22 cellular contexts compared by ENCODE assay signal in genomic region chr13:41589434-41589833, GRCh38.
DNase-seq lines count a peak whose midpoint lies in the region; ATAC-seq and TF ChIP-seq lines count a peak whose summit lies in the region.
"Had no signal": no experiment of that assay in that cellular context is flagged by ENCODE, and none has a peak within 500 bp of the region (broad histone marks: within the 10 kb centered on the region; RNA-seq: fewer than 3 reads in every experiment).

No MANE protein-coding gene starts in this region.

- peaks cover 7% of the 10 kb centered on the region for H3K4me1 Mint-ChIP-seq in stimulated activated naive CD8-positive, alpha-beta T cell treated with anti-CD3 and anti-CD28 coated beads, Interleukin-15, amount 100 ng/mL, for 72 hours

- no peaks in the 10 kb centered on the region for H3K27me3 Mint-ChIP-seq in stimulated activated naive CD8-positive, alpha-beta T cell treated with anti-CD3 and anti-CD28 coated beads, Interleukin-15, amount 100 ng/mL, for 72 hours
- H3K27me3 Mint-ChIP-seq: activated CD4-positive, alpha-beta memory T cell treated with anti-CD3 and anti-CD28 coated beads for 36 hours; activated naive CD8-positive, alpha-beta T cell treated with anti-CD3 and anti-CD28 coated beads, Interleukin-2, amount 50 U/mL, for 24 hours had no signal

- H3K27ac ChIP-seq in RWPE2 (ENCODE audit: poor library complexity, severe bottlenecking) (peak overlapping the region; percentile 71), foreskin keratinocyte (peak overlapping the region; percentile 52), aorta (ENCODE audit: low read depth in 1 of 2, low read length in 2 of 2) (no peak overlapping the region)
- H3K27ac ChIP-seq: cardiac muscle cell, neutrophil, testis had no signal

- WGBS in aorta, 2 donors: 95 to 97% methylated on average over 3 of the region's 3 CpGs

- intact Hi-C loops in aorta (cut with DNase I): no loop called here

- no peak overlapping the region for H3K4me3 ChIP-seq in RWPE2 (ENCODE audit: severe bottlenecking)
- no peak overlapping the region for H3K4me3 ChIP-seq in aorta (ENCODE audit: low read length in 2 of 2)
- H3K4me3 ChIP-seq: cardiac muscle cell, dorsolateral prefrontal cortex, mucosa of descending colon, testis had no signal

- no peak for DNase-seq in stimulated activated naive CD8-positive, alpha-beta T cell treated with anti-CD3 and anti-CD28 coated beads, Interleukin-15, amount 100 ng/mL, for 72 hours
- DNase-seq in stimulated activated naive CD8-positive, alpha-beta T cell treated with anti-CD3 and anti-CD28 coated beads, Interleukin-15, Interleukin-2, amounts not matched to agents 100 U/mL and 50 U/mL, for 24 hours: no peak
- no peak for DNase-seq in RWPE2 (ENCODE audit: low spot score)
- no peak for DNase-seq in foreskin keratinocyte
- DNase-seq in activated CD8-positive, alpha-beta memory T cell treated with anti-CD3 and anti-CD28 coated beads, Interleukin-2, amount 50 U/mL, for 48 hours: no peak
- DNase-seq in aorta: no peak
- DNase-seq in NCI-H1417 treated with DMSO at 0.1 percent for 48 hours (lab: John Stamatoyannopoulos, UW): no peak
- DNase-seq: activated T-cell treated with anti-CD3 and anti-CD28 coated beads, Interleukin-2, amount 50 U/mL, for 4 hours; COR-L47; DND-41; dorsolateral prefrontal cortex; left ventricle myocardium superior; mucosa of descending colon; NCI-H1105 treated with DMSO at 0.1 percent for 48 hours; NCI-H2171; testis had no signal

- no peak for TF ChIP-seq CTCF in RWPE2 (IDR thresholded peaks at IDR 0.05; ENCODE audit: poor library complexity, severe bottlenecking)
- no peak for TF ChIP-seq CTCF in foreskin keratinocyte (conservative IDR thresholded peaks at IDR 0.05)

- H3K27me3 ChIP-seq in RWPE2 (ENCODE audit: insufficient read depth, poor library complexity, severe bottlenecking): no peaks in the 10 kb centered on the region
- no peaks in the 10 kb centered on the region for H3K27me3 ChIP-seq in foreskin keratinocyte
- H3K27me3 ChIP-seq in aorta (ENCODE audit: control insufficient read depth in 1 of 2, insufficient read depth in 2 of 2, low read length in 1 of 2): no peaks in the 10 kb centered on the region
- H3K27me3 ChIP-seq: cardiac muscle cell, dorsolateral prefrontal cortex, neutrophil, testis had no signal

- H3K4me1 ChIP-seq in RWPE2 (ENCODE audit: insufficient read depth, poor library complexity, severe bottlenecking) (peaks cover 34% of the 10 kb centered on the region), foreskin keratinocyte (peaks cover 28% of the 10 kb centered on the region), aorta (ENCODE audit: control insufficient read depth in 1 of 2, insufficient read depth in 2 of 2, low read length in 2 of 2) (peaks cover 0 to 2% of the 10 kb centered on the region in 2 donors)

- ATAC-seq in stimulated activated naive CD8-positive, alpha-beta T cell treated with anti-CD3 and anti-CD28 coated beads, Interleukin-15, amount 100 ng/mL, for 72 hours: no peak
- no peak for ATAC-seq in stimulated activated naive CD8-positive, alpha-beta T cell treated with anti-CD3 and anti-CD28 coated beads, Interleukin-15, Interleukin-2, amounts not matched to agents 100 U/mL and 50 U/mL, for 24 hours
- ATAC-seq in RWPE2 (ENCODE audit: low read depth) (no peak), foreskin keratinocyte (no peak), GM18873 (IDR thresholded peaks at IDR 0.05; ENCODE audit: low FRiP score, unreplicated experiment) (no peak), aorta (ENCODE audit: low FRiP score) (no peak)
- ATAC-seq: left ventricle myocardium superior, mucosa of descending colon had no signal

- H3K9me3 ChIP-seq in RWPE2 (ENCODE audit: severe bottlenecking) (no peaks in the 10 kb centered on the region), aorta (ENCODE audit: control insufficient read depth, low read length) (no peaks in the 10 kb centered on the region)
- H3K9me3 ChIP-seq: mucosa of descending colon, neutrophil, testis had no signal

- H3K36me3 ChIP-seq in RWPE2 (ENCODE audit: low read depth): peaks cover 4% of the 10 kb centered on the region; the same call in 1 of the 2 replicates
- H3K36me3 ChIP-seq in aorta (ENCODE audit: control insufficient read depth in 1 of 2, insufficient read depth in 2 of 2, low read length in 1 of 2): peaks cover 3 to 5% of the 10 kb centered on the region in 2 donors
- H3K36me3 ChIP-seq: neutrophil had no signal

- no peaks in the 10 kb centered on the region for H3K9me3 Mint-ChIP-seq in stimulated activated naive CD8-positive, alpha-beta T cell treated with anti-CD3 and anti-CD28 coated beads, Interleukin-15, amount 100 ng/mL, for 72 hours
- H3K9me3 Mint-ChIP-seq: activated CD4-positive, alpha-beta memory T cell treated with anti-CD3 and anti-CD28 coated beads for 36 hours; activated naive CD8-positive, alpha-beta T cell treated with anti-CD3 and anti-CD28 coated beads, Interleukin-2, amount 50 U/mL, for 24 hours; activated T-cell treated with anti-CD3 and anti-CD28 coated beads, Interleukin-2, amount 50 U/mL, for 4 hours; T-helper 1 cell treated with Interleukin-12 subunit alpha and Interleukin-12 subunit beta and Interleukin-4 antibody, amounts not matched to agents 30 μg/mL and 1 μg/mL, for 36 hours had no signal

- H3K27ac Mint-ChIP-seq in stimulated activated naive CD8-positive, alpha-beta T cell treated with anti-CD3 and anti-CD28 coated beads, Interleukin-15, amount 100 ng/mL, for 72 hours: peak overlapping the region; percentile 36 to 58
- H3K27ac Mint-ChIP-seq: activated CD4-positive, alpha-beta memory T cell treated with anti-CD3 and anti-CD28 coated beads for 36 hours; activated naive CD8-positive, alpha-beta T cell treated with anti-CD3 and anti-CD28 coated beads, Interleukin-2, amount 50 U/mL, for 24 hours had no signal

- no peak overlapping the region for H3K4me3 Mint-ChIP-seq in stimulated activated naive CD8-positive, alpha-beta T cell treated with anti-CD3 and anti-CD28 coated beads, Interleukin-15, amount 100 ng/mL, for 72 hours
- H3K4me3 Mint-ChIP-seq: activated CD4-positive, alpha-beta memory T cell treated with anti-CD3 and anti-CD28 coated beads for 36 hours; activated naive CD8-positive, alpha-beta T cell treated with anti-CD3 and anti-CD28 coated beads, Interleukin-2, amount 50 U/mL, for 24 hours; activated T-cell treated with anti-CD3 and anti-CD28 coated beads, Interleukin-2, amount 50 U/mL, for 4 hours; T-helper 1 cell treated with Interleukin-12 subunit alpha and Interleukin-12 subunit beta and Interleukin-4 antibody, amounts not matched to agents 30 μg/mL and 1 μg/mL, for 36 hours had no signal

Comparison
In these comparisons a context has a peak if more than half of its experiments do, and no peak if none do; other contexts are left out.
1. H3K27ac ChIP-seq: peak in RWPE2 (single experiment) and foreskin keratinocyte (single experiment); none in aorta (0 of 2).